1 cellular context compared by ENCODE assay signal in genomic region chr3:149016669-149017541, GRCh38.
TF ChIP-seq lines count a peak whose summit lies in the region.

No MANE protein-coding gene starts in this region.

TF ChIP-seq in endothelial cell of umbilical vein, 7 proteins besides CTCF, POLR2A, EP300 and RAD21:
- no peak for TF ChIP-seq EZH2 (IDR thresholded peaks at IDR 0.05; ENCODE audit: borderline replicate concordance, low read depth, low read length, severe bottlenecking)
- TF ChIP-seq JUN (IDR thresholded peaks at IDR 0.05; ENCODE audit: borderline replicate concordance, insufficient read depth, insufficient read length, low read depth): no peak
- TF ChIP-seq FOS (IDR thresholded peaks at IDR 0.05; ENCODE audit: borderline replicate concordance, insufficient read depth, low read length): peak; percentile 45
- TF ChIP-seq GATA2 (IDR thresholded peaks at IDR 0.05; ENCODE audit: insufficient read depth, insufficient read length, low read depth, low read length): peak; percentile 49
- TF ChIP-seq, protein P1, sequence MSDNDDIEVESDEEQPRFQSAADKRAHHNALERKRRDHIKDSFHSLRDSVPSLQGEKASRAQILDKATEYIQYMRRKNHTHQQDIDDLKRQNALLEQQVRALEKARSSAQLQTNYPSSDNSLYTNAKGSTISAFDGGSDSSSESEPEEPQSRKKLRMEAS (IDR thresholded peaks at IDR 0.05; ENCODE audit: insufficient read depth, insufficient read length): no peak
- TF ChIP-seq MYC (IDR thresholded peaks at IDR 0.05; ENCODE audit: low read depth, low read length): no peak
- no peak for TF ChIP-seq POLR2AphosphoS5 (IDR thresholded peaks at IDR 0.05; ENCODE audit: insufficient read depth, low read depth, low read length)
